ENCODE assay signal across 20 cellular contexts in the genomic region with DNA sequence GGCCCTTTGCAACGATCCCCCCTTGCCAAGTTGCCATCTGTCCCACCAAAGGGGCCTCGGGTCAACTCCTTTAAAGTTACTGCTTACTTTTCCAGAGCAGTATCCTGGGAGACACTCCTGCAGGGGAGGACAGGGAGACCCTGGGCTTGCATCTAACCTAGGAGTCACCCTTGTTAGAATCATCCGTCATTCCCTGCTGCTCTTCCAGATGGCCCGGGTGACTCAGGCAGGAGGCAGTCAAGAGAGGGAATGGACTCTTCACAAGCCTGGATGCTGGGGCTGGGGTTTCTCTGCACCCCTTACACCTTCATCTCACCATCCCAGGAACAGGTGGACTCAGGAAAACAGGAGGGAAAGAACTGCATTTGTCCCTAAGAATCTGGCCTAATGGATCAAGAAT.
"Had no signal": no experiment of that assay in that cellular context is flagged by ENCODE, and none has a peak within 500 bp of the region (broad histone marks: within the 10 kb centered on the region; RNA-seq: fewer than 3 reads in every experiment).

No MANE protein-coding gene starts in this region.

- DNase-seq: activated CD4-positive, alpha-beta T cell treated with anti-CD3 and anti-CD28 coated beads, Interleukin-2, amount 50 U/mL, for 1 hour; activated CD4-positive, CD25-positive, alpha-beta regulatory T cell; activated naive CD4-positive, alpha-beta T cell treated with anti-CD3 and anti-CD28 coated beads, Interleukin-2, amount 50 U/mL, for 16 hours; adrenal gland; brain microvascular endothelial cell; cerebellar nuclear complex; foreskin fibroblast; heart right ventricle; kidney; left ventricle myocardium inferior; mesenchymal stem cell; pancreas; stimulated activated CD4-positive, alpha-beta T cell treated with anti-CD3 and anti-CD28 coated beads, Interleukin-12 subunit alpha, Interleukin-12 subunit beta, amount 100 ng/mL, for 4 hours; stimulated activated naive CD4-positive, alpha-beta T cell treated with Interleukin-2 at 50 U/mL for 16 hours; T-helper 17 cell; upper lobe of right lung had no signal

- H3K27me3 ChIP-seq: adrenal gland, brain microvascular endothelial cell, dorsolateral prefrontal cortex, pancreas, upper lobe of right lung had no signal

- H3K4me1 Mint-ChIP-seq: neural crest cell, T-helper 17 cell had no signal

- H3K9me3 ChIP-seq: adrenal gland, heart right ventricle, left ventricle myocardium inferior, pancreas, upper lobe of right lung had no signal

- H3K9me3 Mint-ChIP-seq: activated T-helper 2 cell treated with anti-CD3 and anti-CD28 coated beads, Interferon-gamma antibody, Interleukin-2, Interleukin-4, amounts not matched to agents 10 μg/mL and 5 μg/mL and 100 μg/mL, durations not matched to agents 14 hours and 24 hours and 36 hours; neural crest cell had no signal

- ATAC-seq: esophagus mucosa, heart right ventricle, pancreas, T-helper 17 cell, upper lobe of right lung had no signal

- H3K27ac ChIP-seq: adrenal gland, brain microvascular endothelial cell, heart right ventricle, left ventricle myocardium inferior, pancreas, upper lobe of right lung had no signal

- H3K27ac Mint-ChIP-seq: activated T-helper 2 cell treated with anti-CD3 and anti-CD28 coated beads, Interferon-gamma antibody, Interleukin-2, Interleukin-4, amounts not matched to agents 10 μg/mL and 5 μg/mL and 100 μg/mL, durations not matched to agents 14 hours and 24 hours and 36 hours; T-helper 17 cell had no signal

- H3K4me3 ChIP-seq: adrenal gland, dorsolateral prefrontal cortex, heart right ventricle, left ventricle myocardium inferior, pancreas, upper lobe of right lung had no signal

- H3K36me3 ChIP-seq: adrenal gland, brain microvascular endothelial cell, heart right ventricle, left ventricle myocardium inferior, pancreas, upper lobe of right lung had no signal

- H3K4me1 ChIP-seq: adrenal gland, heart right ventricle, left ventricle myocardium inferior, pancreas, upper lobe of right lung had no signal

- H3K4me3 Mint-ChIP-seq: neural crest cell, T-helper 17 cell had no signal
